Comparison of ENCODE assay signal across 19 cellular contexts in the genomic region with DNA sequence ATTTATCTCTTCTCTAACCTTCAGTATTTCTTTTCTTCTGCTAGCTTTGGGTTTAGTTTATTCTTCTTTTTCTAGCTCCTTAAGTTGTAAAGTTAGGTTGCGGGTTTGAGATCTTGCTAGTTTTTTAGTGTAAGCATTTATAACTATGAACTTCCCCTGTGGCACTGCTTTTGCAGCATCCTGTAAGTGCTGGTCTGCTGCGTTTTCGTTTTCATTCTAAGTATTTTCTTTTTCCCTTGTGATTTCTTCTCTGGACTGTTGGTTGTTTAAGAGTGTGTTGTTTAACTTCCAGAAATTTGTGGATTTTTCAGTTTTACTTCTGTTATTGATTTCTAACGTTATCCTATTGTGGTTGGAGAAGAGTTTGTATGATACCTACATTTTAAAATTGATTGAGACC. TPM values are rescaled to one million over a fixed set of nuclear protein-coding genes. Genes with fewer than 3 reads are reported as not detected.
DNase-seq lines count a peak whose midpoint lies in the region; ATAC-seq and TF ChIP-seq lines count a peak whose summit lies in the region.
"Had no signal": no experiment of that assay in that cellular context is flagged by ENCODE, and none has a peak within 500 bp of the region (broad histone marks: within the 10 kb centered on the region; RNA-seq: fewer than 3 reads in every experiment).

No MANE protein-coding gene starts in this region.

- H3K27me3 ChIP-seq in BLaER1 treated with 17β-estradiol and CSF1 and Interleukin-3, amounts not matched to agents 10 nM and 100 nM, result no peaks in the 10 kb centered on the region
- no peaks in the 10 kb centered on the region for H3K27me3 ChIP-seq in CD8-positive, alpha-beta T cell (ENCODE audit: insufficient read depth, low read length)
- H3K27me3 ChIP-seq in stomach, result no peaks in the 10 kb centered on the region
- H3K27me3 ChIP-seq in Karpas-422 (ENCODE audit: low read length), result no peaks in the 10 kb centered on the region; the same call in 1 of the 2 replicates

- no peaks in the 10 kb centered on the region for H3K9me2 ChIP-seq in Karpas-422 (replicated peaks; ENCODE audit: insufficient read depth, low read length)

- peak overlapping the region; percentile 3 to 86 (median 74); a peak in 20 of 22 replicates for H3K27ac ChIP-seq in BLaER1 treated with 17β-estradiol and CSF1 and Interleukin-3, amounts not matched to agents 10 nM and 100 nM
- H3K27ac ChIP-seq in CD8-positive, alpha-beta T cell (ENCODE audit: low read depth, low read length), result no peak overlapping the region
- H3K27ac ChIP-seq in stomach (no peak overlapping the region), Karpas-422 (ENCODE audit: low read length) (no peak overlapping the region)

- peaks cover 5% of the 10 kb centered on the region for H3K36me3 Mint-ChIP-seq in activated T-cell treated with anti-CD3 and anti-CD28 coated beads, Interleukin-2, amount 50 U/mL, for 24 hours (ENCODE audit: low read depth)
- H3K36me3 Mint-ChIP-seq in IgD-negative memory B cell (peaks cover 3% of the 10 kb centered on the region), glutamatergic neuron (ENCODE audit: unreplicated experiment) (peaks cover 28% of the 10 kb centered on the region)
- H3K36me3 Mint-ChIP-seq in CD8-positive, alpha-beta T cell, result no peaks in the 10 kb centered on the region

- peak overlapping the region; percentile 43 to 79 (median 72) for H3K4me2 ChIP-seq in BLaER1 treated with 17β-estradiol and CSF1 and Interleukin-3, amounts not matched to agents 10 nM and 100 nM
- H3K4me2 ChIP-seq in Karpas-422 (ENCODE audit: low read depth, low read length, poor library complexity, severe bottlenecking), result no peak overlapping the region

- DNase-seq in activated T-cell treated with anti-CD3 and anti-CD28 coated beads, Interleukin-2, amount 50 U/mL, for 24 hours, result no peak
- DNase-seq in activated T-cell treated with anti-CD3 and anti-CD28 coated beads, Interleukin-2, amount 50 U/mL, for 1 hour, result no peak
- DNase-seq in glutamatergic neuron (no peak), stomach (no peak), Karpas-422 (no peak)
- no peak for DNase-seq in CD8-positive, alpha-beta T cell
- DNase-seq: AML-193; CD8-positive, alpha-beta memory T cell; DND-41; GDM1; H7; MM.1S; NCI-H1105; NCI-H187 treated with DMSO at 0.1 percent for 48 hours; NCI-H2171; NCI-H82 had no signal

- H3K9me3 Mint-ChIP-seq in activated T-cell treated with anti-CD3 and anti-CD28 coated beads, Interleukin-2, amount 50 U/mL, for 24 hours, result peaks cover 5% of the 10 kb centered on the region
- H3K9me3 Mint-ChIP-seq in IgD-negative memory B cell (peaks cover 0 to 12% (median 7%) of the 10 kb centered on the region in 3 donors), glutamatergic neuron (ENCODE audit: unreplicated experiment) (peaks cover 9% of the 10 kb centered on the region)
- no peaks in the 10 kb centered on the region for H3K9me3 Mint-ChIP-seq in CD8-positive, alpha-beta T cell

- no peak for TF ChIP-seq POLR2A in stomach (IDR thresholded peaks at IDR 0.05)

- no peaks in the 10 kb centered on the region for H3K79me2 ChIP-seq in Karpas-422 (ENCODE audit: low read length)

- POLR2A ChIA-PET in CD8-positive, alpha-beta T cell (lab: Charles Lee), result no interaction called here

- H2AFZ ChIP-seq in Karpas-422 (ENCODE audit: low read length), result no peak overlapping the region

- H3K9me3 ChIP-seq in BLaER1 treated with 17β-estradiol and CSF1 and Interleukin-3, amounts not matched to agents 10 nM and 100 nM (replicated peaks in 1 of 11), result peaks cover 41 to 70% (median 56%) of the 10 kb centered on the region in 11 experiments
- H3K9me3 ChIP-seq in CD8-positive, alpha-beta T cell (ENCODE audit: low read length), result no peaks in the 10 kb centered on the region
- H3K9me3 ChIP-seq in stomach, result peaks cover 0 to 13% (median 0%) of the 10 kb centered on the region in 4 donors
- H3K9me3 ChIP-seq in Karpas-422 (ENCODE audit: low read length), result no peaks in the 10 kb centered on the region

- H3K9ac ChIP-seq in BLaER1 treated with 17β-estradiol and CSF1 and Interleukin-3, amounts not matched to agents 10 nM and 100 nM, result peak overlapping the region in 10 of 11 experiments; percentile 21 to 69 (median 46); a peak in 16 of 22 replicates
- H3K9ac ChIP-seq in Karpas-422 (ENCODE audit: low read length), result no peak overlapping the region

- ATAC-seq in CD8-positive, alpha-beta T cell, result no peak
- ATAC-seq: Right ventricle myocardium inferior had no signal

- H3K4me3 Mint-ChIP-seq in activated T-cell treated with anti-CD3 and anti-CD28 coated beads, Interleukin-2, amount 50 U/mL, for 24 hours, result no peak overlapping the region
- H3K4me3 Mint-ChIP-seq in IgD-negative memory B cell, result peak overlapping the region in 3 of 4 donors; percentile 54 to 92 (median 92)
- H3K4me3 Mint-ChIP-seq in glutamatergic neuron (ENCODE audit: unreplicated experiment), result peak overlapping the region; percentile 6
- H3K4me3 Mint-ChIP-seq in CD8-positive, alpha-beta T cell, result no peak overlapping the region
- H3K4me3 Mint-ChIP-seq: CD8-positive, alpha-beta memory T cell had no signal

- peaks cover 43% of the 10 kb centered on the region for H3K4me1 Mint-ChIP-seq in activated T-cell treated with anti-CD3 and anti-CD28 coated beads, Interleukin-2, amount 50 U/mL, for 24 hours (ENCODE audit: low read depth)
- peaks cover 17 to 22% (median 18%) of the 10 kb centered on the region in 3 donors for H3K4me1 Mint-ChIP-seq in IgD-negative memory B cell
- peaks cover 5% of the 10 kb centered on the region for H3K4me1 Mint-ChIP-seq in glutamatergic neuron (ENCODE audit: low read depth, unreplicated experiment)
- H3K4me1 Mint-ChIP-seq in CD8-positive, alpha-beta T cell (ENCODE audit: low read depth), result peaks cover 26% of the 10 kb centered on the region

- CTCF ChIA-PET in CD8-positive, alpha-beta T cell (lab: Charles Lee), result no interaction called here

- H3K4me3 ChIP-seq in BLaER1 treated with 17β-estradiol and CSF1 and Interleukin-3, amounts not matched to agents 10 nM and 100 nM, result no peak overlapping the region; a peak in 1 of 20 replicates
- no peak overlapping the region for H3K4me3 ChIP-seq in CD8-positive, alpha-beta T cell (ENCODE audit: low read depth, low read length)
- H3K4me3 ChIP-seq in stomach (no peak overlapping the region), Karpas-422 (ENCODE audit: low read length) (no peak overlapping the region)

- WGBS in stomach, 5 donors, result 83 to 92% (median 91%) methylated on average over 4 of the region's 4 CpGs

- H3K27ac Mint-ChIP-seq in activated T-cell treated with anti-CD3 and anti-CD28 coated beads, Interleukin-2, amount 50 U/mL, for 24 hours, result peak overlapping the region; percentile 31
- H3K27ac Mint-ChIP-seq in IgD-negative memory B cell (peak overlapping the region in 2 of 3 donors; percentile 35 to 55), glutamatergic neuron (ENCODE audit: unreplicated experiment) (no peak overlapping the region)
- no peak overlapping the region for H3K27ac Mint-ChIP-seq in CD8-positive, alpha-beta T cell

- peaks cover 21 to 29% (median 26%) of the 10 kb centered on the region in 10 experiments for H3K4me1 ChIP-seq in BLaER1 treated with 17β-estradiol and CSF1 and Interleukin-3, amounts not matched to agents 10 nM and 100 nM
- no peaks in the 10 kb centered on the region for H3K4me1 ChIP-seq in CD8-positive, alpha-beta T cell (ENCODE audit: insufficient read depth, low read length)
- H3K4me1 ChIP-seq in stomach, result no peaks in the 10 kb centered on the region
- no peaks in the 10 kb centered on the region for H3K4me1 ChIP-seq in Karpas-422 (ENCODE audit: low read length)

- no peak for TF ChIP-seq CTCF in glutamatergic neuron (IDR thresholded peaks at IDR 0.05; ENCODE audit: partially characterized antibody, unreplicated experiment)
- no peak for TF ChIP-seq CTCF in CD8-positive, alpha-beta T cell (IDR thresholded peaks at IDR 0.05)
- no peak for TF ChIP-seq CTCF in stomach (IDR thresholded peaks at IDR 0.05)

- no peak for TF ChIP-seq EP300 in stomach (IDR thresholded peaks at IDR 0.05)

- H4K20me1 ChIP-seq in BLaER1 treated with 17β-estradiol and CSF1 and Interleukin-3, amounts not matched to agents 10 nM and 100 nM, result no peaks in the 10 kb centered on the region; a peak in 1 of 22 replicates
- no peaks in the 10 kb centered on the region for H4K20me1 ChIP-seq in Karpas-422 (ENCODE audit: insufficient read depth, low read depth, low read length)

- intact Hi-C loops in CD8-positive, alpha-beta T cell (cut with DNase I, micrococcal nuclease), result no loop called here
- intact Hi-C loops in stomach (cut with DNase I; ENCODE audit: low total_unique reads), result loop anchor here (10.0 kb wide), 2 partner anchors 75 to 125 kb away; no protein-coding TSS in a partner anchor

- H3K27me3 Mint-ChIP-seq in activated T-cell treated with anti-CD3 and anti-CD28 coated beads, Interleukin-2, amount 50 U/mL, for 24 hours, result no peaks in the 10 kb centered on the region
- H3K27me3 Mint-ChIP-seq in IgD-negative memory B cell (no peaks in the 10 kb centered on the region), glutamatergic neuron (ENCODE audit: unreplicated experiment) (peaks cover 3% of the 10 kb centered on the region)
- no peaks in the 10 kb centered on the region for H3K27me3 Mint-ChIP-seq in CD8-positive, alpha-beta T cell (ENCODE audit: low read depth)
- H3K27me3 Mint-ChIP-seq: CD8-positive, alpha-beta memory T cell had no signal

- H3K36me3 ChIP-seq in BLaER1 treated with 17β-estradiol and CSF1 and Interleukin-3, amounts not matched to agents 10 nM and 100 nM, result peaks cover 0 to 19% (median 7%) of the 10 kb centered on the region in 11 experiments; a peak in 12 of 22 replicates
- no peaks in the 10 kb centered on the region for H3K36me3 ChIP-seq in CD8-positive, alpha-beta T cell (ENCODE audit: insufficient read depth, low read length)
- H3K36me3 ChIP-seq in stomach, result no peaks in the 10 kb centered on the region
- H3K36me3 ChIP-seq in Karpas-422 (ENCODE audit: insufficient read depth, low read length), result no peaks in the 10 kb centered on the region

RNA-seq across cellular contexts. Expression of a gene that starts 11.0 kb away (rescaled TPM):
- 36.5 TPM for polyA plus RNA-seq in IgD-negative memory B cell
- total RNA-seq in glutamatergic neuron (ENCODE audit: unreplicated experiment), result 302 TPM
- 100 to 1,000 TPM; 129 to 132 TPM for total RNA-seq in CD8-positive, alpha-beta T cell
- total RNA-seq in stomach, result 100 to 1,000 TPM in 3 of 5 donors, 10 to 100 TPM in 2; 85.0 to 415 (median 227) TPM
- polyA plus RNA-seq in stomach, result 10 to 100 TPM; 72.7 to 90.4 (median 83.5) TPM
- 86.9 and 184 TPM in 2 replicates for total RNA-seq in Karpas-422 (2014; rRNA removed; shearing (Covaris generic); ENCODE audit: low replicate concordance)

RNA-seq across cellular contexts. Expression of a gene that starts 29.7 kb away (rescaled TPM):
- 67.1 TPM for polyA plus RNA-seq in IgD-negative memory B cell
- 77.2 TPM for total RNA-seq in glutamatergic neuron (ENCODE audit: unreplicated experiment)
- 10 to 100 TPM; 74.6 to 77.6 TPM for total RNA-seq in CD8-positive, alpha-beta T cell
- total RNA-seq in stomach, result 100 to 1,000 TPM in 3 of 5 donors, 10 to 100 TPM in 2; 34.0 to 295 (median 103) TPM
- polyA plus RNA-seq in stomach, result 10 to 100 TPM; 42.3 to 48.4 (median 42.8) TPM
- total RNA-seq in Karpas-422 (2014; rRNA removed; shearing (Covaris generic); ENCODE audit: low replicate concordance), result 31.3 and 54.0 TPM in 2 replicates

Comparison
In these comparisons a context has a peak if more than half of its experiments do, and no peak if none do; other contexts are left out.
1. H3K27ac Mint-ChIP-seq: peak in activated T-cell treated with anti-CD3 and anti-CD28 coated beads, Interleukin-2, amount 50 U/mL, for 24 hours (single experiment) and IgD-negative memory B cell (2 of 3); none in glutamatergic neuron (single experiment) and CD8-positive, alpha-beta T cell (single experiment).
2. H3K4me3 Mint-ChIP-seq: peak in IgD-negative memory B cell (3 of 4) and glutamatergic neuron (single experiment); none in activated T-cell treated with anti-CD3 and anti-CD28 coated beads, Interleukin-2, amount 50 U/mL, for 24 hours (single experiment) and CD8-positive, alpha-beta T cell (single experiment).
3. H3K27ac ChIP-seq: peak in BLaER1 treated with 17β-estradiol and CSF1 and Interleukin-3, amounts not matched to agents 10 nM and 100 nM (11 of 11); none in CD8-positive, alpha-beta T cell (single experiment), stomach (0 of 5) and Karpas-422 (single experiment).